Comparison of ENCODE assay signal across 15 cellular contexts in the genomic region with DNA sequence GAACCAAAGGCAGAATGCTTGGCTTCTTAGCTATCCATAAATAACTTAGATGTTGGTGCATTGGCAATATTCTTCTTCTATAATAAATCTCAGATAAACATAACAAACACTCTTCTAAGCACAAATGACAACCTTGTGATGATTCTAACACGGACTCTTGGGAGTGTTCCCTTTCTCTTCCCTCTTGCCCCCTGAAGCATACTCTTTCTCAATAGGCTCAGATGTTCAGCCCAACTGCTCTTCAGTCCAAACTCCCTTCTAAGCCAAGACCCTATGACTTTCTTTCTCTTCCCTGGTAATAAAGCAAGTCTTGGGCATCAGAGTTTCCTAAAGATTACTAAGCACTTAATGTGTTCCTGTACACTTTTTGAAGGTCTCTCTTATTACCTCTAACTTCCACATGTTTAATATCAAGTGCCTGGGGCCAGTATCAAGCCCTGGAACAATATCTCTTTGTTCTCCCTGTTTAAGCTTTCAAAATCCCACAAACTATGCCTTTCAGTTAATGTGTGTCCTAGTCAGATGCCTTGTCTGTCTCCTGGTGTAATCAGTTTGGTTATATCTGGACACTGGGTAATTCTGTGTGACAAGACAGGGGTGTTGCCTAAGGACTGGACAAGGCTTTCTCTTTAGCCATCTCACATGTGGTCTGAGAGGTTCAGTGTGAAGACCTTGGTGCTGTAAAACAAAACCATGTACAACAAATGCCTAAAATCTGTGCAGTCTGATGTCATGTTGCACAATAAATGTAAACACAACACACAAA.
DNase-seq lines count a peak whose midpoint lies in the region; ATAC-seq and TF ChIP-seq lines count a peak whose summit lies in the region.
"Had no signal": no experiment of that assay in that cellular context is flagged by ENCODE, and none has a peak within 500 bp of the region (broad histone marks: within the 10 kb centered on the region; RNA-seq: fewer than 3 reads in every experiment).

No MANE protein-coding gene starts in this region.

- H3K4me2 ChIP-seq in OCI-LY3 (ENCODE audit: low read length): peak overlapping the region; percentile 2

- no peak for TF ChIP-seq CTCF in OCI-LY3 (IDR thresholded peaks at IDR 0.05; ENCODE audit: low read depth, low read length)
- TF ChIP-seq CTCF in GM13976 (IDR thresholded peaks at IDR 0.05; ENCODE audit: borderline replicate concordance, control extremely low read depth, extremely low read depth, insufficient read depth, missing control alignments): no peak

- no peaks in the 10 kb centered on the region for H3K27me3 ChIP-seq in OCI-LY3 (ENCODE audit: low read depth, low read length)
- H3K27me3 ChIP-seq: cardiac muscle cell had no signal

- ATAC-seq in sciatic nerve: peak; percentile 70
- ATAC-seq: left cardiac atrium had no signal

- peaks cover 3% of the 10 kb centered on the region; the same call in 1 of the 2 replicates for H3K79me2 ChIP-seq in OCI-LY3 (ENCODE audit: low read length)

- peak; percentile 30 for DNase-seq in EH (ENCODE audit: low read depth)
- DNase-seq in fibroblast of gingiva (ENCODE audit: low read depth): peak; percentile 86
- no peak for DNase-seq in sciatic nerve (ENCODE audit: low spot score)
- no peak for DNase-seq in kidney tubule cell (ENCODE audit: low spot score)
- no peak for DNase-seq in posterior cingulate gyrus
- DNase-seq in GM13976 (ENCODE audit: low spot score): no peak
- no peak for DNase-seq in GM19238 (ENCODE audit: insufficient read length, low spot score)
- DNase-seq: activated CD4-positive, alpha-beta T cell treated with anti-CD3 and anti-CD28 coated beads, Interleukin-2, amount 10 ng/mL, durations not matched to agents 7 days and 5 days; activated naive CD8-positive, alpha-beta T cell treated with anti-CD3 and anti-CD28 coated beads, Interleukin-2, amount 10 ng/mL, durations not matched to agents 7 days and 5 days; HCEC 1CT; left cardiac atrium; NCI-H1694; NCI-H446 had no signal

- peaks cover 21% of the 10 kb centered on the region for H3K36me3 ChIP-seq in OCI-LY3 (replicated peaks; ENCODE audit: low read depth, low read length)
- H3K36me3 ChIP-seq: cardiac muscle cell had no signal

- in situ Hi-C loops in GM13976 (cut with MboI; ENCODE audit: low sequenced_read_pairs, unreplicated experiment): no loop called here

- peaks cover 13% of the 10 kb centered on the region for H3K9me3 ChIP-seq in OCI-LY3 (ENCODE audit: insufficient read depth, low read length)

- intact Hi-C loops in sciatic nerve (cut with DNase I): no loop called here
- intact Hi-C loops in posterior cingulate gyrus (cut with DNase I): no loop called here

- no peak overlapping the region for H3K4me3 ChIP-seq in OCI-LY3 (ENCODE audit: low read length)
- H3K4me3 ChIP-seq: cardiac muscle cell had no signal

- H3K9ac ChIP-seq in OCI-LY3 (ENCODE audit: low read length): peak overlapping the region; percentile 33

- H2AFZ ChIP-seq in OCI-LY3 (ENCODE audit: low read depth, low read length): peak overlapping the region; percentile 44; the same call in 1 of the 2 replicates

- H3K4me1 ChIP-seq in OCI-LY3 (ENCODE audit: low read length): peaks cover 78% of the 10 kb centered on the region

- no peaks in the 10 kb centered on the region for H4K20me1 ChIP-seq in OCI-LY3 (ENCODE audit: insufficient read depth, low read length)

- H3K27ac ChIP-seq in OCI-LY3 (ENCODE audit: low read length): peak overlapping the region; percentile 88
- H3K27ac ChIP-seq: cardiac muscle cell had no signal

Comparison
In these comparisons a context has a peak if more than half of its experiments do, and no peak if none do; other contexts are left out.
1. DNase-seq: peak in EH (single experiment) and fibroblast of gingiva (single experiment); none in sciatic nerve (single experiment), kidney tubule cell (single experiment), posterior cingulate gyrus (0 of 10), GM13976 (single experiment) and GM19238 (single experiment).